Comparison of ENCODE assay signal across 1 cellular context in the genomic region with DNA sequence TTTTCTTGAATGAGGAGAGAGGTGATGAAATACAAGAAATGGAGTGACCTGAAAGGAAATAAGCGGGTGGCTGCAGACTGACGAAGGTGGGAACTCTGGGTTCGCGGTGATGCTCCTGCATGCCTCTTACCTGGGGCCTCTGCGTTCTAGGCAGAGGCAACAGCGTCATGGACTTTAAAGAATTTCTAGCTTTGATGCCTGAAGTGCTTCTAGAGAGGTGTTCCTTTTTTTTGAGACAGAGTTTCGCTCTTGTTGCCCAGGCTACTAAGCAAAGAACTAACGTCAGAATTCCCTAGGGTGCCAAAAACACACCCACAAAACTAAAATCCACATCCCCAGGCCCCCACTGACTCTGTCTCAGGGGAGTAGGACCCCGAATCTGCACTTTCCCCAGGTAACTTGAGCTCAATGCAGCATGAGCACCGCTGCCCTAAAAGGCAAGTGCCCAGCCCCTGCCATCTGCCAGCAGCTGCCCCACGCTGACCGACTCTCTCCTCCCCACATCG.
TF ChIP-seq lines count a peak whose summit lies in the region.

No MANE protein-coding gene starts in this region.

TF ChIP-seq in GM23338, 12 proteins besides CTCF, POLR2A, EP300 and RAD21 (continued from another document):
- TF ChIP-seq REST (IDR thresholded peaks at IDR 0.05; ENCODE audit: unreplicated experiment): no peak
- TF ChIP-seq EZH2 (IDR thresholded peaks at IDR 0.05; ENCODE audit: low read depth, unreplicated experiment): no peak
- no peak for TF ChIP-seq ZNF331 (CRISPR knock-in tag; IDR thresholded peaks at IDR 0.05; ENCODE audit: low read depth)
- no peak for TF ChIP-seq ZNF114 (CRISPR knock-in tag; IDR thresholded peaks at IDR 0.05)
- no peak for TF ChIP-seq STAT1 (IDR thresholded peaks at IDR 0.05; ENCODE audit: unreplicated experiment)
- TF ChIP-seq EZH2phosphoT487 (IDR thresholded peaks at IDR 0.05; ENCODE audit: unreplicated experiment): no peak
- TF ChIP-seq ZNF462 (CRISPR knock-in tag; IDR thresholded peaks at IDR 0.05): no peak
- TF ChIP-seq NANOG (IDR thresholded peaks at IDR 0.05; ENCODE audit: borderline replicate concordance): no peak
- TF ChIP-seq JUNB (IDR thresholded peaks at IDR 0.05; ENCODE audit: unreplicated experiment): no peak
